In the genomic region with DNA sequence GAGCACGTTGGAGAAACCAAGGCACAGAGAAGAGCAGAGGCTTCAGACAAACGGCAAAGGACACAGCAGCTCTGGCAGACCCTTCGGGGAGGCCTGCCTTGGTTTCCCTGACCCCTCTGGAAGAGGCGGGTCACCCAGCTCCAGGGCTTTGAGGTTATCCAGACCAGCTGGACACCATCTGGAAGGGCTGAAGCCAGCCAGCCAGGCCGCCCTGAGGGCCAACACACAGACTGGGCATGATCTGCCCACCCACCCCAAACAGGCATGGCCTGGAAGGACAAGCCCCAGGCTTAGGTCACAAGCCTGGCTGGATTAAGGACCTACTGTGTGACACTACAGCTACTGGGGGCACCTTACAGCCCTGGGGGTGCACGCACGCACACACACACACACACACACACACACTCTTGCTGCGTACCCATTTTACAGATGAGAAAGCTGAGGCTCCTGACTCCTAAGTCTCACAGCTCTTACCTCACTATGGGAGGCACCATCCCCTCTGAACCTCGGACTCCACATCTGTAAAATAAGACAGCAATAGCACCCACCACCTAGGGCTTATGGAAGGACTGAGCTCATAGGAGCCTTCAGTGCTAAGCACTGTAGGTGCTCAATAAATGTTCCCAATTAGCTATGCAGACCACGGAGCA, we compare ENCODE assay signal across 12 cellular contexts. TPM values are rescaled to one million over a fixed set of nuclear protein-coding genes. Genes with fewer than 3 reads are reported as not detected.
A peak's percentile ranks its signal among the peaks of the same experiment; 100 is the strongest.
DNase-seq lines count a peak whose midpoint lies in the region; ATAC-seq and TF ChIP-seq lines count a peak whose summit lies in the region.
"Had no signal": no experiment of that assay in that cellular context is flagged by ENCODE, and none has a peak within 500 bp of the region (broad histone marks: within the 10 kb centered on the region; RNA-seq: fewer than 3 reads in every experiment).

No MANE protein-coding gene starts in this region.

- TF ChIP-seq POLR2A in esophagus squamous epithelium (IDR thresholded peaks at IDR 0.05) (no peak), upper lobe of left lung (IDR thresholded peaks at IDR 0.05) (no peak)

- no peaks in the 10 kb centered on the region for H3K27me3 ChIP-seq in SK-N-SH (ENCODE audit: insufficient read depth)
- no peaks in the 10 kb centered on the region for H3K27me3 ChIP-seq in esophagus squamous epithelium
- H3K27me3 ChIP-seq in neural progenitor cell, result no peaks in the 10 kb centered on the region
- no peaks in the 10 kb centered on the region for H3K27me3 ChIP-seq in upper lobe of left lung

- TF ChIP-seq EP300 in SK-N-SH (IDR thresholded peaks at IDR 0.05; ENCODE audit: borderline replicate concordance in 1 of 2, low read depth in 1 of 2, low read length in 1 of 2) (no peak), upper lobe of left lung (IDR thresholded peaks at IDR 0.05) (no peak)

- H3K36me3 Mint-ChIP-seq in neural progenitor cell, result no peaks in the 10 kb centered on the region

- no peak for TF ChIP-seq CTCF in SK-N-SH (IDR thresholded peaks at IDR 0.05)
- TF ChIP-seq CTCF in esophagus squamous epithelium (IDR thresholded peaks at IDR 0.05), result no peak
- no peak for TF ChIP-seq CTCF in neural progenitor cell (IDR thresholded peaks at IDR 0.05)
- TF ChIP-seq CTCF in upper lobe of left lung (IDR thresholded peaks at IDR 0.05), result no peak

- H3K4me3 ChIP-seq in SK-N-SH (ENCODE audit: low read depth in 2 of 2, low read length in 1 of 2) (no peak overlapping the region), esophagus squamous epithelium (peak overlapping the region in 2 of 4 donors; percentile 23 to 50), neural progenitor cell (no peak overlapping the region), upper lobe of left lung (peak overlapping the region in 1 of 4 donors; percentile 25)

- H3K4me3 Mint-ChIP-seq in neural progenitor cell, result no peak overlapping the region

- H4K20me1 ChIP-seq in SK-N-SH (ENCODE audit: insufficient read depth) (no peaks in the 10 kb centered on the region), neural progenitor cell (ENCODE audit: low read depth) (peaks cover 6% of the 10 kb centered on the region)

- H3K9me2 ChIP-seq in SK-N-SH, result no peaks in the 10 kb centered on the region

- DNase-seq in SK-N-SH (peak; percentile 68), esophagus squamous epithelium (lab: John Stamatoyannopoulos, UW) (no peak), neural progenitor cell (ENCODE audit: low spot score) (no peak), upper lobe of left lung (no peak), HT-29 (ENCODE audit: low spot score) (no peak), amniotic stem cell (lab: John Stamatoyannopoulos, UW) (no peak), NCI-H187 (lab: John Stamatoyannopoulos, UW) (no peak)
- DNase-seq: effector CD4-positive, alpha-beta T cell; Karpas-422 had no signal

- H3K4me1 ChIP-seq in SK-N-SH (ENCODE audit: control insufficient read depth in 1 of 2, insufficient read depth in 2 of 2, low read depth in 1 of 2, low read length in 1 of 2), result peaks cover 2 to 19% of the 10 kb centered on the region in 2 experiments; a peak in 3 of 4 replicates
- H3K4me1 ChIP-seq in esophagus squamous epithelium, result peaks cover 45 to 100% (median 83%) of the 10 kb centered on the region in 3 donors
- H3K4me1 ChIP-seq in neural progenitor cell, result peaks cover 58% of the 10 kb centered on the region
- peaks cover 98 to 100% (median 99%) of the 10 kb centered on the region in 4 donors for H3K4me1 ChIP-seq in upper lobe of left lung

- H3K27ac ChIP-seq in SK-N-SH (ENCODE audit: low read depth in 2 of 2, low read length in 1 of 2) (peak overlapping the region in 1 of 2 experiments; percentile 75; a peak in 1 of 4 replicates), esophagus squamous epithelium (peak overlapping the region; percentile 67 to 94 (median 84)), neural progenitor cell (no peak overlapping the region), upper lobe of left lung (peak overlapping the region; percentile 92 to 95 (median 94))
- H3K27ac ChIP-seq: 22Rv1 had no signal

- WGBS in SK-N-SH (ENCODE audit: low lambda C conversion rate), result 91% methylated on average over 6 of the region's 10 CpGs
- WGBS in esophagus squamous epithelium, 2 donors, result 55% methylated on average over 2 of the region's 10 CpGs; no CpG with 5 or more reads in 1 of the 2 donors
- WGBS in upper lobe of left lung, 2 donors, result 41 to 60% methylated on average over 6 to 10 of the region's 10 CpGs

- no peaks in the 10 kb centered on the region for H3K9me3 ChIP-seq in SK-N-SH
- H3K9me3 ChIP-seq in esophagus squamous epithelium, result no peaks in the 10 kb centered on the region
- H3K9me3 ChIP-seq in neural progenitor cell (ENCODE audit: low read depth), result no peaks in the 10 kb centered on the region
- H3K9me3 ChIP-seq in upper lobe of left lung, result no peaks in the 10 kb centered on the region

- H3F3A ChIP-seq in SK-N-SH (replicated peaks; ENCODE audit: insufficient read depth) (peaks cover 3% of the 10 kb centered on the region), neural progenitor cell (ENCODE audit: low read depth) (peaks cover 63% of the 10 kb centered on the region)

- intact Hi-C loops in esophagus squamous epithelium (cut with DNase I), result no loop called here

- POLR2A ChIA-PET in SK-N-SH (lab: Yijun Ruan, JAX), result interaction anchor here (1.0 kb wide), 1 partner anchor 35 kb away, joined by 3 read pairs; no protein-coding TSS in a partner anchor

- no peak for TF ChIP-seq RAD21 in SK-N-SH (IDR thresholded peaks at IDR 0.05; ENCODE audit: low read length)

- ATAC-seq in SK-N-SH treated with all-trans-retinoic acid at 6 μM for 48 hours (no peak), upper lobe of left lung (ENCODE audit: low FRiP score in 2 of 2) (no peak)

- CTCF ChIA-PET in SK-N-SH (lab: Yijun Ruan, JAX), result interaction anchor here (1.0 to 2.1 kb wide), 3 partner anchors 34 to 105 kb away, joined by 3 to 7 read pairs (median 3); no protein-coding TSS in a partner anchor

- H3K36me3 ChIP-seq in SK-N-SH (replicated peaks in 1 of 2; ENCODE audit: control insufficient read depth in 1 of 2, insufficient read depth in 2 of 2, low read length in 1 of 2), result no peaks in the 10 kb centered on the region
- H3K36me3 ChIP-seq in esophagus squamous epithelium, result no peaks in the 10 kb centered on the region
- no peaks in the 10 kb centered on the region for H3K36me3 ChIP-seq in neural progenitor cell
- no peaks in the 10 kb centered on the region for H3K36me3 ChIP-seq in upper lobe of left lung

- H3K9ac ChIP-seq in SK-N-SH (peak overlapping the region; percentile 34; the same call in 1 of the 2 replicates), neural progenitor cell (no peak overlapping the region)

- H3K27me3 Mint-ChIP-seq in neural progenitor cell (ENCODE audit: insufficient read depth, low read depth), result peaks cover 15% of the 10 kb centered on the region

- H3K4me2 ChIP-seq in SK-N-SH, result peak overlapping the region; percentile 70; the same call in 1 of the 2 replicates
- H3K4me2 ChIP-seq in neural progenitor cell, result no peak overlapping the region

- H2AFZ ChIP-seq in SK-N-SH (ENCODE audit: low read depth), result 0 out of 2 replicates have a peak overlapping the region, but pooled peaks have one; percentile 78
- no peak overlapping the region for H2AFZ ChIP-seq in neural progenitor cell (replicated peaks)

- H3K79me2 ChIP-seq in SK-N-SH (ENCODE audit: insufficient read depth) (peaks cover 20% of the 10 kb centered on the region), neural progenitor cell (ENCODE audit: low read depth) (no peaks in the 10 kb centered on the region)

- peaks cover 83% of the 10 kb centered on the region for H3K4me1 Mint-ChIP-seq in neural progenitor cell

- H3K27ac Mint-ChIP-seq in neural progenitor cell, result peak overlapping the region; percentile 57

- H3K9me3 Mint-ChIP-seq in neural progenitor cell, result no peaks in the 10 kb centered on the region

TF ChIP-seq in SK-N-SH, 30 proteins besides CTCF, POLR2A, EP300 and RAD21 (continues in another document):
- TF ChIP-seq NRF1 (IDR thresholded peaks at IDR 0.05; ENCODE audit: low read depth, low read length), result no peak
- no peak for TF ChIP-seq CHD2 (IDR thresholded peaks at IDR 0.05; ENCODE audit: low read length, partially characterized antibody)
- TF ChIP-seq FOXJ3 (CRISPR knock-in tag; IDR thresholded peaks at IDR 0.05), result no peak
- TF ChIP-seq RFX5 (IDR thresholded peaks at IDR 0.05; ENCODE audit: low read length), result no peak
- TF ChIP-seq RXRA (IDR thresholded peaks at IDR 0.05; ENCODE audit: borderline replicate concordance, low read depth), result no peak
- TF ChIP-seq EZH2phosphoT487 (IDR thresholded peaks at IDR 0.05; ENCODE audit: borderline replicate concordance, low read depth), result no peak

RNA-seq across cellular contexts. Expression of gene PLXND1, which starts 10.8 kb away (rescaled TPM):
- 43.0 and 53.5 TPM in 2 replicates for polyA plus RNA-seq in SK-N-SH (2012; rRNA removed)
- polyA plus RNA-seq in SK-N-SH (2012; cell fraction: cytosol; rRNA removed), result 26.5 and 37.7 TPM in 2 replicates
- 122 and 155 TPM in 2 replicates for polyA plus RNA-seq in SK-N-SH (2012; cell fraction: nucleus; rRNA removed)
- total RNA-seq in esophagus squamous epithelium (10 to 100 TPM in 3 of 4 donors, 1 to 10 TPM in 1; 4.5 to 66.0 (median 24.4) TPM), neural progenitor cell (ENCODE audit: low replicate concordance) (9.0 and 12.9 TPM in 2 replicates), upper lobe of left lung (100 to 1,000 TPM in 5 of 6 donors, 10 to 100 TPM in 1; 95.3 to 607 (median 227) TPM)
- 23.8 and 30.5 TPM in 2 replicates for total RNA-seq in HT-29 (2014; rRNA removed; shearing (Covaris generic))

RNA-seq across cellular contexts. Expression of gene H1-8, which starts 52.7 kb away (rescaled TPM):
- not detected in 2 replicates for polyA plus RNA-seq in SK-N-SH (2012; rRNA removed)
- not detected in 2 replicates for polyA plus RNA-seq in SK-N-SH (2012; cell fraction: cytosol; rRNA removed)
- not detected in 2 replicates for polyA plus RNA-seq in SK-N-SH (2012; cell fraction: nucleus; rRNA removed)
- total RNA-seq in esophagus squamous epithelium, result not detected
- not detected in 2 replicates for total RNA-seq in neural progenitor cell (ENCODE audit: low replicate concordance)
- total RNA-seq in upper lobe of left lung, result not detected
- total RNA-seq in HT-29 (2014; rRNA removed; shearing (Covaris generic)), result not detected in 2 replicates
- total RNA-seq: posterior vena cava had no signal
